In the genomic region with DNA sequence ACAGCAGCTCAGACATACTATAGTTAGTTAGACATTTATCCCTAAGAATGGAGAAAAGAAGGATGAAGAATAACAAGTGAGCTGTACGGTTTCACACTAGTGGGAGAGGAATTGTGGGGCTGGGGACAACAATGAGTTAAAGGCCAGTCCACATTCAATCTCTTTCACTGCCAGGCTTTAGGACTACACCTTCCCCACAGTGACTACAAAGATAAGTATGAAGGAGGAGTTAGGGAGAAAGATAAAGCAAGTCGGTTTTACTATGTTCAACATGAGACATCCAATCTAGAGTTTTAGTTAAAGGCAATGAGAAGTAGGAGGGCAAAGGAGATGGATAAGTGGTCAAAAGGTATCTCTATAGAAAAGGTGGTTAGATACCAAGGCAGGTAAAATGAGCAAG, we compare ENCODE assay signal across 14 cellular contexts. TPM values are rescaled to one million over a fixed set of nuclear protein-coding genes. Genes with fewer than 3 reads are reported as not detected.
DNase-seq lines count a peak whose midpoint lies in the region; ATAC-seq, FAIRE-seq and TF ChIP-seq lines count a peak whose summit lies in the region.
"Had no signal": no experiment of that assay in that cellular context is flagged by ENCODE, and none has a peak within 500 bp of the region (broad histone marks: within the 10 kb centered on the region; RNA-seq: fewer than 3 reads in every experiment).

No MANE protein-coding gene starts in this region.

- DNase-seq in AG08395 (ENCODE audit: low spot score) (peak; percentile 35), HTR-8/SVneo (ENCODE audit: insufficient read length, low spot score) (no peak), K562 (ENCODE audit: extremely low read depth in 1 of 4, low spot score in 3 of 4) (peak in 2 of 4 experiments; percentile 34 to 48), mesothelial cell of epicardium (ENCODE audit: low spot score in 2 of 2, unreplicated experiment in 2 of 2) (no peak), NCI-H748 (lab: John Stamatoyannopoulos, UW; ENCODE audit: unreplicated experiment) (no peak), NCI-H2227 treated with DMSO at 0.1 percent for 48 hours (lab: John Stamatoyannopoulos, UW) (no peak)
- DNase-seq: glutamatergic neuron, SHP77 had no signal

- FAIRE-seq in HTR-8/SVneo (lab: Jason Lieb, UNC) = peak; percentile 23
- peak; percentile 83 for FAIRE-seq in K562 (lab: Jason Lieb, UNC)
- FAIRE-seq: G401.6 had no signal

- POLR2A ChIA-PET in K562 (lab: Yijun Ruan, JAX) = interaction anchor here (1.2 to 1.9 kb wide), 2 partner anchors 12 to 15 kb away, joined by 3 to 11 read pairs; a partner anchor contains a TSS

- no peak overlapping the region for H3K4me2 ChIP-seq in K562 (ENCODE audit: insufficient read depth, low read length)

- intact Hi-C loops in K562 (cut with micrococcal nuclease) = no loop called here

- no TSS peak for BruUV-seq in K562 (replicated peaks; lab: Mats Ljungman, UMichigan)

- H3K79me2 ChIP-seq in K562 (ENCODE audit: control insufficient read depth, insufficient read depth, low read length) = peaks cover 67% of the 10 kb centered on the region

- WGBS in K562 (ENCODE audit: insufficient coverage, low coverage, missing lambda C conversion rate) = 0% methylated on average over 2 of the region's 2 CpGs

- no peak overlapping the region for H3K4me3 ChIP-seq in K562
- H3K4me3 ChIP-seq: BLaER1 treated with 17β-estradiol and CSF1 and Interleukin-3, amounts not matched to agents 10 nM and 100 nM had no signal

- H3K4me1 Mint-ChIP-seq in mesothelial cell of epicardium = peaks cover 18% of the 10 kb centered on the region

- no peak overlapping the region for H3K9ac ChIP-seq in K562 (ENCODE audit: insufficient read depth in 1 of 2, low read depth in 2 of 2, low read length in 2 of 2)
- H3K9ac ChIP-seq: BLaER1 treated with 17β-estradiol and CSF1 and Interleukin-3, amounts not matched to agents 10 nM and 100 nM had no signal

- H3K36me3 ChIP-seq in K562 (ENCODE audit: control insufficient read depth, insufficient read depth, low read length) = peaks cover 6% of the 10 kb centered on the region; the same call in 2 of the 3 replicates

- in situ Hi-C loops in K562 (cut with MboI) = no loop called here

- H4K20me1 ChIP-seq in K562 (replicated peaks; ENCODE audit: control insufficient read depth, insufficient read depth, low read length) = peaks cover 20% of the 10 kb centered on the region; the same call in 1 of the 2 replicates

- peaks cover under 1% of the 10 kb centered on the region for H3K9me3 Mint-ChIP-seq in mesothelial cell of epicardium

- H3K27ac ChIP-seq in K562 (ENCODE audit: extremely low read depth, low read depth, low read length) = no peak overlapping the region
- H3K27ac ChIP-seq: BLaER1 treated with 17β-estradiol and CSF1 and Interleukin-3, amounts not matched to agents 10 nM and 100 nM; dorsolateral prefrontal cortex had no signal

- no peaks in the 10 kb centered on the region for H3K9me3 ChIP-seq in K562 (replicated peaks; ENCODE audit: control insufficient read depth, insufficient read depth, low read depth, low read length)

- TF ChIP-seq RAD21 in K562 (CRISPR knock-in tag; conservative IDR thresholded peaks at IDR 0.05 in 1 of 2, IDR thresholded peaks at IDR 0.05 in 1 of 2) = no peak

- no peaks in the 10 kb centered on the region for H3K27me3 Mint-ChIP-seq in mesothelial cell of epicardium (ENCODE audit: low read depth)
- H3K27me3 Mint-ChIP-seq: activated naive CD8-positive, alpha-beta T cell had no signal

- peak overlapping the region; percentile 53 for H3K27ac Mint-ChIP-seq in mesothelial cell of epicardium

- no peak for TF ChIP-seq POLR2A in K562 (conservative IDR thresholded peaks at IDR 0.05)

- no peak for TF ChIP-seq EP300 in K562 (IDR thresholded peaks at IDR 0.05; ENCODE audit: low read length)

- no peak overlapping the region for H2AFZ ChIP-seq in K562 (ENCODE audit: low read depth, low read length)

- peaks cover 11% of the 10 kb centered on the region for H3K36me3 Mint-ChIP-seq in mesothelial cell of epicardium

- CTCF ChIA-PET in K562 (lab: Yijun Ruan, JAX; ENCODE audit: low intra/inter-chr PET ratio) = no interaction called here

- peaks cover 5% of the 10 kb centered on the region for H3K9me1 ChIP-seq in K562 (ENCODE audit: control insufficient read depth, insufficient read depth, low read length)

- H3K27me3 ChIP-seq in K562 (ENCODE audit: control insufficient read depth in 2 of 2, insufficient read depth in 2 of 2, low read length in 2 of 2) = no peaks in the 10 kb centered on the region
- H3K27me3 ChIP-seq: BLaER1 treated with 17β-estradiol and CSF1 and Interleukin-3, amounts not matched to agents 10 nM and 100 nM; dorsolateral prefrontal cortex had no signal

- peaks cover 6 to 16% of the 10 kb centered on the region in 2 experiments; a peak in 4 of 5 replicates for H3K4me1 ChIP-seq in K562 (replicated peaks in 1 of 2; ENCODE audit: control insufficient read depth in 2 of 2, insufficient read depth in 2 of 2, low read length in 2 of 2)

- H3K4me3 Mint-ChIP-seq in mesothelial cell of epicardium = no peak overlapping the region
- H3K4me3 Mint-ChIP-seq: activated naive CD8-positive, alpha-beta T cell had no signal

- ATAC-seq in K562 = peak; percentile 91
- ATAC-seq in GM18858 (IDR thresholded peaks at IDR 0.05; ENCODE audit: unreplicated experiment) = no peak
- ATAC-seq in GM21423 (IDR thresholded peaks at IDR 0.05; ENCODE audit: unreplicated experiment) = no peak

- TF ChIP-seq CTCF in K562 (IDR thresholded peaks at IDR 0.05 in 2 of 3, conservative IDR thresholded peaks at IDR 0.05 in 1 of 3; ENCODE audit: insufficient read depth in 2 of 3, low read depth in 1 of 3, low read length in 3 of 3) = no peak
- no peak for TF ChIP-seq CTCF in mesothelial cell of epicardium (IDR thresholded peaks at IDR 0.05; ENCODE audit: unreplicated experiment)

TF ChIP-seq in K562, 482 proteins besides CTCF, POLR2A, EP300 and RAD21 (continues in another document):
- TF ChIP-seq DIDO1 (tag; IDR thresholded peaks at IDR 0.05; ENCODE audit: low read depth) = no peak
- TF ChIP-seq, protein P1, sequence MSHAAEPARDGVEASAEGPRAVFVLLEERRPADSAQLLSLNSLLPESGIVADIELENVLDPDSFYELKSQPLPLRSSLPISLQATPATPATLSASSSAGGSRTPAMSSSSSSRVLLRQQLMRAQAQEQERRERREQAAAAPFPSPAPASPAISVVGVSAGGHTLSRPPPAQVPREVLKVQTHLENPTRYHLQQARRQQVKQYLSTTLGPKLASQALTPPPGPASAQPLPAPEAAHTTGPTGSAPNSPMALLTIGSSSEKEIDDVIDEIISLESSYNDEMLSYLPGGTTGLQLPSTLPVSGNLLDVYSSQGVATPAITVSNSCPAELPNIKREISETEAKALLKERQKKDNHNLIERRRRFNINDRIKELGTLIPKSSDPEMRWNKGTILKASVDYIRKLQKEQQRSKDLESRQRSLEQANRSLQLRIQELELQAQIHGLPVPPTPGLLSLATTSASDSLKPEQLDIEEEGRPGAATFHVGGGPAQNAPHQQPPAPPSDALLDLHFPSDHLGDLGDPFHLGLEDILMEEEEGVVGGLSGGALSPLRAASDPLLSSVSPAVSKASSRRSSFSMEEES (CRISPR knock-in tag; IDR thresholded peaks at IDR 0.05) = no peak
- peak in 1 of 2 experiments; percentile 35; a peak in 1 of 4 replicates for TF ChIP-seq KDM1A (IDR thresholded peaks at IDR 0.05)
- 0 out of 4 replicates have a peak, but pooled peaks of 1 of the 2 experiments have one; percentile 37 for TF ChIP-seq HDAC1 (IDR thresholded peaks at IDR 0.05)
- no peak for TF ChIP-seq MAFK (IDR thresholded peaks at IDR 0.05; ENCODE audit: low read length)
- TF ChIP-seq NFIX (CRISPR knock-in tag; IDR thresholded peaks at IDR 0.05; ENCODE audit: low read depth) = no peak
- TF ChIP-seq TCF3 (CRISPR knock-in tag; IDR thresholded peaks at IDR 0.05) = peak; percentile 14; the same call in 1 of the 2 replicates
- TF ChIP-seq JUN (IDR thresholded peaks at IDR 0.05; ENCODE audit: borderline replicate concordance, low read depth, low read length) = no peak
- no peak for TF ChIP-seq JUN (CRISPR knock-in tag; IDR thresholded peaks at IDR 0.05; ENCODE audit: borderline replicate concordance)

RNA-seq across cellular contexts. Expression of a gene that starts 16.3 kb away (rescaled TPM):
- total RNA-seq in K562 (2011; cell fraction: chromatin; rRNA removed; ENCODE audit: low replicate concordance) = 12.4 and 39.8 TPM in 2 replicates
- total RNA-seq in K562 (2011; cell fraction: nucleolus; rRNA removed) = 7.2 and 8.7 TPM in 2 replicates
- total RNA-seq in K562 (2011; cell fraction: nucleoplasm; rRNA removed) = 13.9 and 19.8 TPM in 2 replicates
- total RNA-seq in K562 (2014; rRNA removed) (9.3 and 9.8 TPM in 2 replicates), K562 (2014; rRNA removed; fragmentation: Illumina TruSeq; extraction: Trizol) (15.8 and 17.7 TPM in 2 replicates), K562 (2015; rRNA removed; fragmentation: Illumina TruSeq; extraction: Trizol) (16.6 and 18.7 TPM in 2 replicates), K562 (2021) (10.2 and 10.6 TPM in 2 replicates), mesothelial cell of epicardium (35.1 to 37.0 TPM (median 35.3 TPM) in 3 replicates)
- polyA plus RNA-seq in K562 (2011; rRNA removed) (11.4 and 15.0 TPM in 2 replicates), K562 (2014; fragmentation: Illumina TruSeq; extraction: Trizol) (8.2 and 10.1 TPM in 2 replicates), K562 (2014; fragmentation: Nextera tagmentation; extraction: Ambion mirVana) (1 to 10 TPM; 4.4 to 5.0 TPM), K562 (2014; rRNA removed) (7.1 and 8.6 TPM in 2 replicates)
- 1.5 and 5.7 TPM in 2 replicates for polyA plus RNA-seq in K562 (2011; cell fraction: cytosol; rRNA removed)
- polyA plus RNA-seq in K562 (2011; cell fraction: nucleus; rRNA removed) = 9.8 and 25.5 TPM in 2 replicates
- polyA plus RNA-seq in K562 (2012) = 6.1 and 7.7 TPM in 2 replicates
- 30.2 and 60.5 TPM in 2 replicates for polyA minus RNA-seq in K562 (2011; rRNA and poly(A)+ RNA removed)
- polyA minus RNA-seq in K562 (2011; cell fraction: cytosol; rRNA and poly(A)+ RNA removed) = 12.0 and 15.5 TPM in 2 replicates
- 17.4 and 58.9 TPM in 2 replicates for polyA minus RNA-seq in K562 (2011; cell fraction: nucleus; rRNA and poly(A)+ RNA removed)
